Comparison of ENCODE assay signal across 23 cellular contexts in the genomic region with DNA sequence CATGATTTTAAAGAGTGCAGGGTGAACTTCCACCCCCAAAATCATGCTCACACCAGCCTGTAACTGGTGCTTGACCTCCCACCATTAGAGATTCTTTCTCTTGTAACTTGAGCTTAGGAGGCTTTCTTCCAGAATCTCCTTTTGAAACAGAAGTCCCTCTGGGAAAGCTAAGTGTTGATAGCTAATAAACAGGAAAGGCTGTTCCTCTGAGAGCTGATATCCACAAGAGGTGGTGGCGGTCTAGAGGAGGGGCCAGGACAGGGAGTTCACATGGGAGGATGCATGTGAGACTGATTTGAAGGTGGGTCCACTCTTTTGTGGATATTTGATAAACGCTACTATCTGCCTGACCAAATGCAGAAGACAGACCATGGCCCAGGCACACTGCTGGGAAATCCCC. TPM values are rescaled to one million over a fixed set of nuclear protein-coding genes. Genes with fewer than 3 reads are reported as not detected.
"Had no signal": no experiment of that assay in that cellular context is flagged by ENCODE, and none has a peak within 500 bp of the region (broad histone marks: within the 10 kb centered on the region; RNA-seq: fewer than 3 reads in every experiment).

No MANE protein-coding gene starts in this region.

- H3K9me3 ChIP-seq: esophagus muscularis mucosa, gastrocnemius medialis, mucosa of descending colon, ovary, right lobe of liver, tibial nerve, upper lobe of right lung, vagina had no signal

- H3K4me1 ChIP-seq: esophagus muscularis mucosa, right lobe of liver, tibial nerve, upper lobe of right lung, vagina had no signal

- H3K36me3 ChIP-seq: esophagus muscularis mucosa, gastrocnemius medialis, ovary, right lobe of liver, tibial nerve, upper lobe of right lung, vagina had no signal

- H3K36me3 Mint-ChIP-seq: immature natural killer cell; naive thymus-derived CD8-positive, alpha-beta T cell; stimulated activated effector memory CD8-positive, alpha-beta T cell treated with anti-CD3 and anti-CD28 coated beads, Interleukin-12 subunit alpha, Interleukin-12 subunit beta, amount 100 ng/mL, for 72 hours had no signal

- H3K27ac ChIP-seq: epithelial cell of prostate, esophagus muscularis mucosa, gastrocnemius medialis, ovary, right lobe of liver, tibial nerve, upper lobe of right lung, vagina had no signal

- H3K27me3 ChIP-seq: gastrocnemius medialis, ovary, right lobe of liver, tibial nerve, upper lobe of right lung, vagina had no signal

- H3K4me3 Mint-ChIP-seq: immature natural killer cell; naive thymus-derived CD8-positive, alpha-beta T cell; neural crest cell; stimulated activated effector memory CD8-positive, alpha-beta T cell treated with anti-CD3 and anti-CD28 coated beads, Interleukin-12 subunit alpha, Interleukin-12 subunit beta, amount 100 ng/mL, for 72 hours; stimulated activated naive CD8-positive, alpha-beta T cell treated with anti-CD3 and anti-CD28 coated beads, Interleukin-15, Interleukin-2, amounts not matched to agents 100 ng/mL and 50 ng/mL, for 24 hours had no signal

- H3K9me3 Mint-ChIP-seq: immature natural killer cell; naive thymus-derived CD8-positive, alpha-beta T cell; neural crest cell; stimulated activated effector memory CD8-positive, alpha-beta T cell treated with anti-CD3 and anti-CD28 coated beads, Interleukin-12 subunit alpha, Interleukin-12 subunit beta, amount 100 ng/mL, for 72 hours; stimulated activated naive CD8-positive, alpha-beta T cell treated with anti-CD3 and anti-CD28 coated beads, Interleukin-15, Interleukin-2, amounts not matched to agents 100 ng/mL and 50 ng/mL, for 24 hours had no signal

- H3K4me1 Mint-ChIP-seq: immature natural killer cell; naive thymus-derived CD8-positive, alpha-beta T cell; stimulated activated effector memory CD8-positive, alpha-beta T cell treated with anti-CD3 and anti-CD28 coated beads, Interleukin-12 subunit alpha, Interleukin-12 subunit beta, amount 100 ng/mL, for 72 hours had no signal

- DNase-seq: effector memory CD4-positive, alpha-beta T cell; gastrocnemius medialis; immature natural killer cell; mammary epithelial cell; mucosa of descending colon; naive thymus-derived CD8-positive, alpha-beta T cell; nucleus accumbens; ovary; stimulated activated CD4-positive, alpha-beta T cell treated with anti-CD3 and anti-CD28 coated beads, Interleukin-4, amount 100 ng/mL, for 1 hour; stimulated activated CD8-positive, alpha-beta memory T cell treated with anti-CD3 and anti-CD28 coated beads, Interleukin-4, amount 100 ng/mL, for 48 hours; upper lobe of right lung had no signal

- ATAC-seq: gastrocnemius medialis; mucosa of descending colon; naive thymus-derived CD8-positive, alpha-beta T cell; right lobe of liver; upper lobe of right lung had no signal

- H3K4me3 ChIP-seq: esophagus muscularis mucosa, gastrocnemius medialis, mucosa of descending colon, ovary, right lobe of liver, tibial nerve, upper lobe of right lung, vagina had no signal

- H3K27ac Mint-ChIP-seq: immature natural killer cell; naive thymus-derived CD8-positive, alpha-beta T cell; progenitor cell of endocrine pancreas; stimulated activated effector memory CD8-positive, alpha-beta T cell treated with anti-CD3 and anti-CD28 coated beads, Interleukin-12 subunit alpha, Interleukin-12 subunit beta, amount 100 ng/mL, for 72 hours; stimulated activated naive CD8-positive, alpha-beta T cell treated with anti-CD3 and anti-CD28 coated beads, Interleukin-15, Interleukin-2, amounts not matched to agents 100 ng/mL and 50 ng/mL, for 24 hours had no signal

RNA-seq across cellular contexts. Expression of a gene that starts 10.3 kb away (rescaled TPM):
- total RNA-seq: esophagus muscularis mucosa; fibroblast of villous mesenchyme; gastrocnemius medialis; lower leg skin; mesenteric fat pad; naive thymus-derived CD8-positive, alpha-beta T cell; right lobe of liver; tibial nerve; upper lobe of right lung; vagina had no signal
- polyA plus RNA-seq: immature natural killer cell; naive thymus-derived CD8-positive, alpha-beta T cell had no signal
